26 cellular contexts compared by ENCODE assay signal in the genomic region with DNA sequence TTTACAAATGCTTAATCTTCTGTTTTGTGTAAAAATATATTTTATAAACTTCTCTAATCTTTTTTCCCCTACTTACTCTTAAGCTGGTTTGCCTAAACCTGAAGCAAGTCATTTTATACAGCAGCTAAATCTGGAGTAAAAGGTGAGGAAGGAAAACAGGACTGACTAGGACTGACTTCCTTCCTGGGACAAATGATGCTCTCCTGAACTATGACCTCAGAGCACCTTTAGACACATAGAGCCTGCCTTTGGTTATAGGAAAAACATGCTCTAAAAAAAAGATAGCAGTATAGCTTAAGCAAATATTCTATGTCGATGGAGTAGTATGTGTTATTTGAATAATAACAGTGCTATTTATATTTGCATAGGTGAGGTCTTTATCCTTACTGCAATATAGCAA. TPM values are rescaled to one million over a fixed set of nuclear protein-coding genes. Genes with fewer than 3 reads are reported as not detected.
A peak's percentile ranks its signal among the peaks of the same experiment; 100 is the strongest.
DNase-seq lines count a peak whose midpoint lies in the region; ATAC-seq, FAIRE-seq and TF ChIP-seq lines count a peak whose summit lies in the region.
"Had no signal": no experiment of that assay in that cellular context is flagged by ENCODE, and none has a peak within 500 bp of the region (broad histone marks: within the 10 kb centered on the region; RNA-seq: fewer than 3 reads in every experiment).

No MANE protein-coding gene starts in this region.

- H3K9me3 ChIP-seq in RWPE2 (ENCODE audit: severe bottlenecking) (no peaks in the 10 kb centered on the region), HepG2 (ENCODE audit: low read length) (peaks cover 8% of the 10 kb centered on the region; the same call in 1 of the 2 replicates), small intestine (ENCODE audit: control insufficient read depth, low read depth) (no peaks in the 10 kb centered on the region)
- H3K9me3 ChIP-seq: A549, BE2C had no signal

- H3K36me3 Mint-ChIP-seq in Calu3 (ENCODE audit: insufficient read depth, unreplicated experiment) = peaks cover 4% of the 10 kb centered on the region
- H3K36me3 Mint-ChIP-seq: CD14-positive monocyte; CD8-positive, alpha-beta memory T cell had no signal

- peak overlapping the region; percentile 74 for H3K27ac ChIP-seq in RWPE2 (ENCODE audit: poor library complexity, severe bottlenecking)
- peak overlapping the region; percentile 46 for H3K27ac ChIP-seq in HepG2 (ENCODE audit: extremely low read length, insufficient read depth, low read length)
- no peak overlapping the region for H3K27ac ChIP-seq in small intestine (ENCODE audit: low read depth in 1 of 2, low read length in 1 of 2)
- H3K27ac ChIP-seq: BLaER1 treated with 17β-estradiol and CSF1 and Interleukin-3, amounts not matched to agents 10 nM and 100 nM; GM23248 had no signal

- H3K27ac Mint-ChIP-seq in Calu3 (ENCODE audit: unreplicated experiment) = peak overlapping the region; percentile 88
- H3K27ac Mint-ChIP-seq: CD4-positive, alpha-beta T cell; CD8-positive, alpha-beta memory T cell had no signal

- TF ChIP-seq POLR2A in HepG2 (IDR thresholded peaks at IDR 0.05; ENCODE audit: insufficient read depth in 1 of 2, low read depth in 2 of 2, low read length in 2 of 2) = no peak

- DNase-seq in Calu3 (no peak), RWPE2 (ENCODE audit: low spot score) (no peak), HepG2 (ENCODE audit: low spot score) (peak; percentile 54), small intestine (peak; percentile 25), NCI-H1048 (lab: John Stamatoyannopoulos, UW) (no peak), cerebellum (ENCODE audit: low spot score) (no peak), NCI-H446 (lab: John Stamatoyannopoulos, UW) (no peak), GDM1 (lab: John Stamatoyannopoulos, UW) (no peak)
- DNase-seq: 8988T; ACHN; AML-193; BE2C; CD4-positive, alpha-beta T cell; CD8-positive, alpha-beta memory T cell; DMS153; DND-41; GM23248; H7; HCEC 1CT had no signal

- TF ChIP-seq EP300 in HepG2 (IDR thresholded peaks at IDR 0.05; ENCODE audit: low read depth in 2 of 2, low read length in 2 of 2) (0 out of 4 replicates have a peak, but pooled peaks of 1 of the 2 experiments have one; percentile 14), HepG2 (CRISPR knock-in tag; IDR thresholded peaks at IDR 0.05; ENCODE audit: borderline replicate concordance) (no peak)

- no peak for TF ChIP-seq CTCF in Calu3 (IDR thresholded peaks at IDR 0.05; ENCODE audit: unreplicated experiment)
- no peak for TF ChIP-seq CTCF in RWPE2 (IDR thresholded peaks at IDR 0.05; ENCODE audit: poor library complexity, severe bottlenecking)
- TF ChIP-seq CTCF in HepG2 (CRISPR knock-in tag; IDR thresholded peaks at IDR 0.05) = no peak

- peak overlapping the region; percentile 8 for H2AFZ ChIP-seq in HepG2 (ENCODE audit: low read length)
- H2AFZ ChIP-seq: GM23248 had no signal

- ATAC-seq in RWPE2 (ENCODE audit: low read depth) (no peak), HepG2 (peak; percentile 78)
- ATAC-seq: A549, GM12878 had no signal

- peak overlapping the region; percentile 48 for H3K9ac ChIP-seq in HepG2 (ENCODE audit: insufficient read depth, low read depth, low read length)
- H3K9ac ChIP-seq: BLaER1 treated with 17β-estradiol and CSF1 and Interleukin-3, amounts not matched to agents 10 nM and 100 nM; GM23248 had no signal

- TF ChIP-seq RAD21 in HepG2 (CRISPR knock-in tag; IDR thresholded peaks at IDR 0.05) = no peak

- H3K4me2 ChIP-seq in HepG2 (ENCODE audit: low read depth, low read length) = peak overlapping the region; percentile 49
- H3K4me2 ChIP-seq: BLaER1 treated with 17β-estradiol and CSF1 and Interleukin-3, amounts not matched to agents 10 nM and 100 nM had no signal

- FAIRE-seq in HepG2 (lab: Jason Lieb, UNC) (no peak), small intestine (lab: Jason Lieb, UNC) (no peak)
- FAIRE-seq: A549, G401.6, GM12878, GM19239, H1 had no signal

- intact Hi-C loops in Calu3 (cut with micrococcal nuclease; ENCODE audit: unreplicated experiment) (no loop called here), HepG2 (cut with micrococcal nuclease; ENCODE audit: unreplicated experiment) (no loop called here)

- in situ Hi-C loops in HepG2 (cut with HindIII; ENCODE audit: extremely low pct_ligation_motif_present, low pct_unique_long_range_greater_than_20kb) = no loop called here

- no peaks in the 10 kb centered on the region for H3K9me3 Mint-ChIP-seq in Calu3 (ENCODE audit: low read depth, unreplicated experiment)

- no peaks in the 10 kb centered on the region for H4K20me1 ChIP-seq in HepG2 (ENCODE audit: insufficient read depth, low read length)
- H4K20me1 ChIP-seq: BLaER1 treated with 17β-estradiol and CSF1 and Interleukin-3, amounts not matched to agents 10 nM and 100 nM had no signal

- peaks cover 12% of the 10 kb centered on the region for H3K4me1 ChIP-seq in RWPE2 (ENCODE audit: insufficient read depth, poor library complexity, severe bottlenecking)
- peaks cover 41% of the 10 kb centered on the region for H3K4me1 ChIP-seq in HepG2 (ENCODE audit: insufficient read depth, low read length)
- peaks cover 0 to 2% of the 10 kb centered on the region in 2 donors for H3K4me1 ChIP-seq in small intestine (ENCODE audit: control insufficient read depth in 2 of 2, insufficient read depth in 1 of 2, low read depth in 1 of 2, low read length in 1 of 2)
- H3K4me1 ChIP-seq: BE2C; BLaER1 treated with 17β-estradiol and CSF1 and Interleukin-3, amounts not matched to agents 10 nM and 100 nM had no signal

- CTCF ChIA-PET in Calu3 (lab: Charles Lee) (interaction anchor here (1.2 kb wide), 1 partner anchor 17 kb away, joined by 3 read pairs; no protein-coding TSS in a partner anchor), HepG2 (lab: Yijun Ruan, JAX; ENCODE audit: low intra/inter-chr PET ratio, low total read pairs) (no interaction called here)

- H3K4me1 Mint-ChIP-seq in Calu3 (ENCODE audit: low read depth, unreplicated experiment) = peaks cover 29% of the 10 kb centered on the region
- H3K4me1 Mint-ChIP-seq: CD14-positive monocyte; CD8-positive, alpha-beta memory T cell had no signal

- BruUV-seq in Calu3 (replicated peaks; lab: Mats Ljungman, UMichigan) = no TSS peak
- BruUV-seq in HepG2 (replicated peaks; lab: Mats Ljungman, UMichigan) = no TSS peak

- H3K27me3 Mint-ChIP-seq in Calu3 (ENCODE audit: unreplicated experiment) = no peaks in the 10 kb centered on the region
- H3K27me3 Mint-ChIP-seq: CD4-positive, alpha-beta T cell had no signal

- POLR2A ChIA-PET in HepG2 (lab: Yijun Ruan, JAX) = interaction anchor here (0.8 to 2.4 kb wide), 10 partner anchors 11 to 97 kb away, joined by 4 to 36 read pairs (median 8); partner anchors contain the start of gene ADGRG6

- no peaks in the 10 kb centered on the region for H3K27me3 ChIP-seq in RWPE2 (ENCODE audit: insufficient read depth, poor library complexity, severe bottlenecking)
- no peaks in the 10 kb centered on the region for H3K27me3 ChIP-seq in HepG2 (ENCODE audit: control insufficient read depth in 1 of 2, insufficient read depth in 2 of 2, low read length in 2 of 2)
- no peaks in the 10 kb centered on the region for H3K27me3 ChIP-seq in small intestine (ENCODE audit: control insufficient read depth in 2 of 2, insufficient read depth in 2 of 2, low read length in 2 of 2)
- H3K27me3 ChIP-seq: BE2C; BLaER1 treated with 17β-estradiol and CSF1 and Interleukin-3, amounts not matched to agents 10 nM and 100 nM had no signal

- H3K4me3 Mint-ChIP-seq in Calu3 (ENCODE audit: low read depth, unreplicated experiment) = peak overlapping the region; percentile 15
- H3K4me3 Mint-ChIP-seq: CD14-positive monocyte; CD4-positive, alpha-beta T cell; CD8-positive, alpha-beta memory T cell had no signal

- H3K4me3 ChIP-seq in RWPE2 (ENCODE audit: severe bottlenecking) = no peak overlapping the region
- H3K4me3 ChIP-seq in HepG2 (replicated peaks in 1 of 3; ENCODE audit: insufficient read depth in 1 of 3, low read depth in 2 of 3, low read length in 3 of 3) = no peak overlapping the region; a peak in 1 of 6 replicates
- no peak overlapping the region for H3K4me3 ChIP-seq in small intestine (ENCODE audit: low read depth in 1 of 2, low read length in 2 of 2)
- H3K4me3 ChIP-seq: A549; BLaER1 treated with 17β-estradiol and CSF1 and Interleukin-3, amounts not matched to agents 10 nM and 100 nM; GM12878; GM23248 had no signal

- WGBS in HepG2 (ENCODE audit: low lambda C conversion rate) = 11% methylated on average over 1 of the region's 1 CpG
- WGBS in small intestine, 3 donors = 62 to 82% (median 67%) methylated on average over 1 of the region's 1 CpG

- no peaks in the 10 kb centered on the region for H3K36me3 ChIP-seq in RWPE2 (ENCODE audit: low read depth)
- H3K36me3 ChIP-seq in HepG2 (replicated peaks in 1 of 2; ENCODE audit: control insufficient read depth in 1 of 2, insufficient read depth in 2 of 2, low read length in 2 of 2) = no peaks in the 10 kb centered on the region
- H3K36me3 ChIP-seq in small intestine (ENCODE audit: control insufficient read depth in 2 of 2, insufficient read depth in 2 of 2, low read length in 2 of 2) = no peaks in the 10 kb centered on the region
- H3K36me3 ChIP-seq: BE2C; BLaER1 treated with 17β-estradiol and CSF1 and Interleukin-3, amounts not matched to agents 10 nM and 100 nM had no signal

- H3K79me2 ChIP-seq in HepG2 (ENCODE audit: insufficient read depth, low read length) = no peaks in the 10 kb centered on the region

RNA-seq across cellular contexts. Expression of gene ADGRG6, which starts 21.5 kb away (rescaled TPM):
- 84.6 and 109 TPM in 2 replicates for total RNA-seq in Calu3 (2022)
- total RNA-seq in HepG2 (2016; rRNA removed; fragmentation: Illumina TruSeq; extraction: Trizol) = 83.6 and 129 TPM in 2 replicates
- total RNA-seq in HepG2 (2016; cell fraction: cytosol; rRNA removed; fragmentation: Illumina TruSeq; extraction: Trizol; ENCODE audit: low read depth) = 12.9 and 13.3 TPM in 2 replicates
- 76.7 and 125 TPM in 2 replicates for total RNA-seq in HepG2 (2016; cell fraction: insoluble cytoplasmic fraction; rRNA removed; fragmentation: Illumina TruSeq; extraction: Trizol)
- 29.0 and 33.2 TPM in 2 replicates for total RNA-seq in HepG2 (2016; cell fraction: membrane; rRNA removed; fragmentation: Illumina TruSeq; extraction: Trizol)
- total RNA-seq in HepG2 (2016; cell fraction: nucleus; rRNA removed; fragmentation: Illumina TruSeq; extraction: Trizol) = 271 and 292 TPM in 2 replicates
- 176 and 249 TPM in 2 replicates for polyA plus RNA-seq in HepG2 (2011; rRNA removed)
- 115 and 131 TPM in 2 replicates for polyA plus RNA-seq in HepG2 (2011; cell fraction: cytosol; rRNA removed)
- polyA plus RNA-seq in HepG2 (2011; cell fraction: nucleus; rRNA removed) = 148 and 157 TPM in 2 replicates
- polyA plus RNA-seq in HepG2 (2012) = 116 and 147 TPM in 2 replicates
- polyA plus RNA-seq in HepG2 (2016; cell fraction: cytosol; fragmentation: Illumina TruSeq; extraction: Trizol; ENCODE audit: low read depth) = 1.8 TPM in 2 replicates
- polyA plus RNA-seq in HepG2 (2016; cell fraction: insoluble cytoplasmic fraction; fragmentation: Illumina TruSeq; extraction: Trizol; ENCODE audit: low read depth) = 38.7 and 42.8 TPM in 2 replicates
- 5.0 and 5.8 TPM in 2 replicates for polyA plus RNA-seq in HepG2 (2016; cell fraction: membrane; fragmentation: Illumina TruSeq; extraction: Trizol; ENCODE audit: low read depth)
- 110 and 113 TPM in 2 replicates for polyA plus RNA-seq in HepG2 (2016; cell fraction: nucleus; fragmentation: Illumina TruSeq; extraction: Trizol; ENCODE audit: insufficient read depth, low read depth)
- 75.0 and 703 TPM in 2 replicates for polyA minus RNA-seq in HepG2 (2011; rRNA and poly(A)+ RNA removed; ENCODE audit: low replicate concordance)
- polyA minus RNA-seq in HepG2 (2011; cell fraction: cytosol; rRNA and poly(A)+ RNA removed) = 216 and 224 TPM in 2 replicates
- 1,103 and 1,189 TPM in 2 replicates for polyA minus RNA-seq in HepG2 (2011; cell fraction: nucleus; rRNA and poly(A)+ RNA removed)
- 10 to 100 TPM in 1 of 3 donors, 1 to 10 TPM in 2; 5.4 to 16.3 (median 5.9) TPM for polyA plus RNA-seq in small intestine
- 25.6 TPM for total RNA-seq in cerebellum
- polyA plus RNA-seq: CD8-positive, alpha-beta memory T cell had no signal

Comparison
In these comparisons a context has a peak if more than half of its experiments do, and no peak if none do; other contexts are left out.
1. DNase-seq: peak in HepG2 (single experiment) and small intestine (single experiment); none in Calu3 (single experiment), RWPE2 (single experiment), NCI-H1048 (single experiment), cerebellum (single experiment), NCI-H446 (0 of 2) and GDM1 (single experiment).
2. H3K27ac ChIP-seq: peak in RWPE2 (single experiment) and HepG2 (single experiment); none in small intestine (0 of 2).